32 cellular contexts compared by ENCODE assay signal in genomic region chr2:178425255-178425827, GRCh38. TPM values are rescaled to one million over a fixed set of nuclear protein-coding genes. Genes with fewer than 3 reads are reported as not detected.
DNase-seq lines count a peak whose midpoint lies in the region; FAIRE-seq and TF ChIP-seq lines count a peak whose summit lies in the region.
"Had no signal": no experiment of that assay in that cellular context is flagged by ENCODE, and none has a peak within 500 bp of the region (broad histone marks: within the 10 kb centered on the region; RNA-seq: fewer than 3 reads in every experiment).

No MANE protein-coding gene starts in this region.

- H3K27ac ChIP-seq in HEK293 (ENCODE audit: extremely low read depth, low read depth, low read length) (no peak overlapping the region), mesendoderm (ENCODE audit: low read depth, low read length) (no peak overlapping the region)
- H3K27ac ChIP-seq: 22Rv1; A549; BLaER1; BLaER1 treated with 17β-estradiol and CSF1 and Interleukin-3, amounts not matched to agents 10 nM and 100 nM; C4-2B had no signal

- no peak overlapping the region for H2BK120ac ChIP-seq in mesendoderm (ENCODE audit: low read depth, low read length)

- no peak overlapping the region for H3K23ac ChIP-seq in mesendoderm (ENCODE audit: low read length)

- H3K4me1 ChIP-seq in HEK293 (ENCODE audit: control insufficient read depth, insufficient read depth, low read length) (no peaks in the 10 kb centered on the region), mesendoderm (ENCODE audit: control insufficient read depth, low read depth, low read length) (no peaks in the 10 kb centered on the region)
- H3K4me1 ChIP-seq: A549, BE2C, Caco-2 had no signal

- H3K9ac ChIP-seq in mesendoderm (ENCODE audit: low read length): no peak overlapping the region
- H3K9ac ChIP-seq: BLaER1; BLaER1 treated with 17β-estradiol and CSF1 and Interleukin-3, amounts not matched to agents 10 nM and 100 nM had no signal

- no peak overlapping the region for H3K18ac ChIP-seq in mesendoderm (ENCODE audit: low read length)

- no peak overlapping the region for H4K5ac ChIP-seq in mesendoderm (ENCODE audit: low read length)

- H3K4me3 ChIP-seq in HEK293 (ENCODE audit: low read depth, low read length) (no peak overlapping the region), mesendoderm (ENCODE audit: low read length) (no peak overlapping the region)
- H3K4me3 ChIP-seq: A549; BLaER1; BLaER1 treated with 17β-estradiol and CSF1 and Interleukin-3, amounts not matched to agents 10 nM and 100 nM had no signal

- H2BK15ac ChIP-seq in mesendoderm (replicated peaks; ENCODE audit: low read depth): no peak overlapping the region

- TF ChIP-seq CTCF in HEK293 (tag by site-specific recombination; IDR thresholded peaks at IDR 0.05): no peak

- H3K4me2 ChIP-seq in mesendoderm (ENCODE audit: low read length): no peak overlapping the region
- H3K4me2 ChIP-seq: A549; BLaER1; BLaER1 treated with 17β-estradiol and CSF1 and Interleukin-3, amounts not matched to agents 10 nM and 100 nM had no signal

- no peak overlapping the region for H3K56ac ChIP-seq in mesendoderm (ENCODE audit: low read length)

- peaks cover 2% of the 10 kb centered on the region for H3K79me1 ChIP-seq in mesendoderm (ENCODE audit: low read length)

- no peaks in the 10 kb centered on the region for H3K27me3 ChIP-seq in mesendoderm (ENCODE audit: insufficient read depth, low read length, poor library complexity)
- H3K27me3 ChIP-seq: BE2C; BLaER1; BLaER1 treated with 17β-estradiol and CSF1 and Interleukin-3, amounts not matched to agents 10 nM and 100 nM had no signal

- H4K8ac ChIP-seq in mesendoderm (ENCODE audit: low read depth, low read length): no peak overlapping the region

- no peak for DNase-seq in GM19239 (ENCODE audit: insufficient read length, low spot score)
- DNase-seq in mesendoderm: no peak
- DNase-seq in NCI-H345 (lab: John Stamatoyannopoulos, UW): no peak
- DNase-seq: 8988T; ACHN; AML-193; BE2C; C1 segment of cervical spinal cord; Caco-2; Calu3; CD4-positive, alpha-beta memory T cell; CD4-positive, alpha-beta T cell; CD4-positive, CD25-positive, alpha-beta regulatory T cell; CD8-positive, alpha-beta memory T cell; CD8-positive, alpha-beta T cell; COR-L47; DMS 273 treated with DMSO at 0.1 percent for 48 hours; DMS153; DMS53; DMS79; DMS79 treated with DMSO at 0.1 percent for 48 hours; DND-41; EL had no signal

- POLR2A ChIA-PET in HEK293 (lab: Yijun Ruan, JAX): interaction anchor here (0.7 kb wide), 2 partner anchors 25 to 61 kb away, joined by 5 to 6 read pairs; partner anchors contain the start of gene PRKRA

- WGBS in mesendoderm (ENCODE audit: extremely low coverage, insufficient coverage, low lambda C conversion rate): no CpG with 5 or more reads among the region's 4 CpGs

- H3K4ac ChIP-seq in mesendoderm (ENCODE audit: low read depth, low read length): no peak overlapping the region

- CTCF ChIA-PET in HEK293 (lab: Yijun Ruan, JAX): interaction anchor here (0.6 to 1.5 kb wide), 2 partner anchors 11 to 293 kb away, joined by 3 to 6 read pairs; no protein-coding TSS in a partner anchor

- no peaks in the 10 kb centered on the region for H3K79me2 ChIP-seq in mesendoderm (ENCODE audit: control insufficient read depth, insufficient read depth, low read length)

- H2AK5ac ChIP-seq in mesendoderm (ENCODE audit: low read length): no peak overlapping the region

- no peaks in the 10 kb centered on the region for H3K9me3 ChIP-seq in HEK293 (ENCODE audit: control insufficient read depth, insufficient read depth, low read depth, low read length)
- H3K9me3 ChIP-seq: A549, BE2C, Caco-2 had no signal

- no peak overlapping the region for H2BK5ac ChIP-seq in mesendoderm (ENCODE audit: low read length)

- H3K36me3 ChIP-seq in HEK293 (ENCODE audit: control insufficient read depth in 2 of 2, insufficient read depth in 1 of 2, low read length in 2 of 2) (peaks cover 2 to 42% of the 10 kb centered on the region in 2 experiments; a peak in 2 of 3 replicates), mesendoderm (ENCODE audit: control insufficient read depth, insufficient read depth, low read length) (peaks cover 3% of the 10 kb centered on the region)
- H3K36me3 ChIP-seq: BE2C had no signal

- peak; percentile 45 for FAIRE-seq in GM19239 (lab: Jason Lieb, UNC)
- FAIRE-seq: A204.1, A549, D721Med had no signal

TF ChIP-seq in HEK293, 187 proteins besides CTCF, POLR2A, EP300 and RAD21 (continues in another document):
- no peak for TF ChIP-seq ZNF155 (tag by site-specific recombination; IDR thresholded peaks at IDR 0.05)
- no peak for TF ChIP-seq ZSCAN16 (tag by site-specific recombination; IDR thresholded peaks at IDR 0.05)
- no peak for TF ChIP-seq ZNF132 (tag by site-specific recombination; IDR thresholded peaks at IDR 0.05; ENCODE audit: borderline replicate concordance)
- TF ChIP-seq ZNF169 (tag by site-specific recombination; IDR thresholded peaks at IDR 0.05): no peak
- TF ChIP-seq SETDB1 (IDR thresholded peaks at IDR 0.05; ENCODE audit: insufficient read length, low read length): peak; percentile 95
- no peak for TF ChIP-seq PATZ1 (tag by site-specific recombination; IDR thresholded peaks at IDR 0.05)
- TF ChIP-seq ZNF585B (tag by site-specific recombination; IDR thresholded peaks at IDR 0.05): no peak
- TF ChIP-seq ZNF623 (tag by site-specific recombination; IDR thresholded peaks at IDR 0.05): no peak
- TF ChIP-seq ZNF488 (tag by site-specific recombination; IDR thresholded peaks at IDR 0.05): no peak
- TF ChIP-seq ZNF677 (tag by site-specific recombination; IDR thresholded peaks at IDR 0.05): peak; percentile 81
- no peak for TF ChIP-seq ZNF514 (tag by site-specific recombination; IDR thresholded peaks at IDR 0.05)
- no peak for TF ChIP-seq KLF7 (tag by site-specific recombination; IDR thresholded peaks at IDR 0.05; ENCODE audit: borderline replicate concordance)
- no peak for TF ChIP-seq ZNF785 (tag by site-specific recombination; IDR thresholded peaks at IDR 0.05)
- no peak for TF ChIP-seq MYNN (tag by site-specific recombination; IDR thresholded peaks at IDR 0.05; ENCODE audit: borderline replicate concordance)
- no peak for TF ChIP-seq ZNF157 (tag by site-specific recombination; IDR thresholded peaks at IDR 0.05)
- no peak for TF ChIP-seq ZSCAN5A (tag by site-specific recombination; IDR thresholded peaks at IDR 0.05)
- no peak for TF ChIP-seq ZNF10 (tag by site-specific recombination; IDR thresholded peaks at IDR 0.05)
- TF ChIP-seq ZIC2 (tag by site-specific recombination; IDR thresholded peaks at IDR 0.05): no peak
- TF ChIP-seq ZNF202 (tag by site-specific recombination; IDR thresholded peaks at IDR 0.05; ENCODE audit: borderline replicate concordance): no peak
- TF ChIP-seq ZNF654 (tag by site-specific recombination; IDR thresholded peaks at IDR 0.05; ENCODE audit: low read depth): no peak
- no peak for TF ChIP-seq ZNF776 (tag by site-specific recombination; IDR thresholded peaks at IDR 0.05; ENCODE audit: borderline replicate concordance)

RNA-seq across cellular contexts. Expression of gene PRKRA, which starts 25.6 kb away (rescaled TPM):
- polyA plus RNA-seq in mesendoderm (2013, experiment 1 of 2): 46.3 TPM
- 46.3 TPM for polyA plus RNA-seq in mesendoderm (2013, experiment 2 of 2)

RNA-seq across cellular contexts. Expression of gene PJVK, which starts 25.8 kb away (rescaled TPM):
- polyA plus RNA-seq in mesendoderm (2013, experiment 1 of 2): 1.9 TPM
- 1.1 TPM for polyA plus RNA-seq in mesendoderm (2013, experiment 2 of 2)
- polyA plus RNA-seq: CD14-positive monocyte; CD8-positive, alpha-beta memory T cell had no signal

RNA-seq across cellular contexts. Expression of gene FKBP7, which starts 53.1 kb away (rescaled TPM):
- 5.2 TPM for polyA plus RNA-seq in mesendoderm (2013, experiment 1 of 2)
- 4.7 TPM for polyA plus RNA-seq in mesendoderm (2013, experiment 2 of 2)

RNA-seq across cellular contexts. Expression of gene PLEKHA3, which starts 54.9 kb away (rescaled TPM):
- 16.3 TPM for polyA plus RNA-seq in mesendoderm (2013, experiment 1 of 2)
- 14.2 TPM for polyA plus RNA-seq in mesendoderm (2013, experiment 2 of 2)
